Comparison of ENCODE assay signal across 2 cellular contexts in genomic region chr16:56847173-56847948, GRCh38.
TF ChIP-seq lines count a peak whose summit lies in the region.

No MANE protein-coding gene starts in this region.

TF ChIP-seq in GM23338, 12 proteins besides CTCF, POLR2A, EP300 and RAD21 (continued from another document):
- TF ChIP-seq REST (IDR thresholded peaks at IDR 0.05; ENCODE audit: unreplicated experiment) (no peak), EZH2 (IDR thresholded peaks at IDR 0.05; ENCODE audit: low read depth, unreplicated experiment) (no peak), ETS1 (IDR thresholded peaks at IDR 0.05) (no peak), JUNB (IDR thresholded peaks at IDR 0.05; ENCODE audit: unreplicated experiment) (no peak), ZNF462 (CRISPR knock-in tag; IDR thresholded peaks at IDR 0.05) (no peak), STAT1 (IDR thresholded peaks at IDR 0.05; ENCODE audit: unreplicated experiment) (no peak), EZH2phosphoT487 (IDR thresholded peaks at IDR 0.05; ENCODE audit: unreplicated experiment) (no peak), CREB1 (CRISPR knock-in tag; IDR thresholded peaks at IDR 0.05; ENCODE audit: low read depth) (no peak), ZNF331 (CRISPR knock-in tag; IDR thresholded peaks at IDR 0.05; ENCODE audit: low read depth) (no peak), ZNF114 (CRISPR knock-in tag; IDR thresholded peaks at IDR 0.05) (no peak), POLR2AphosphoS5 (IDR thresholded peaks at IDR 0.05; ENCODE audit: low read depth) (no peak)

TF ChIP-seq in endothelial cell of umbilical vein, 7 proteins besides CTCF, POLR2A, EP300 and RAD21 (continued from another document):
- TF ChIP-seq MAX (IDR thresholded peaks at IDR 0.05; ENCODE audit: insufficient read depth, insufficient read length) (no peak), EZH2 (IDR thresholded peaks at IDR 0.05; ENCODE audit: borderline replicate concordance, low read depth, low read length, severe bottlenecking) (no peak), GATA2 (IDR thresholded peaks at IDR 0.05; ENCODE audit: insufficient read depth, insufficient read length, low read depth, low read length) (no peak), JUN (IDR thresholded peaks at IDR 0.05; ENCODE audit: borderline replicate concordance, insufficient read depth, insufficient read length, low read depth) (no peak)
TF ChIP-seq in endothelial cell of umbilical vein: peak in this region for 0.
